22 cellular contexts compared by ENCODE assay signal in the genomic region with DNA sequence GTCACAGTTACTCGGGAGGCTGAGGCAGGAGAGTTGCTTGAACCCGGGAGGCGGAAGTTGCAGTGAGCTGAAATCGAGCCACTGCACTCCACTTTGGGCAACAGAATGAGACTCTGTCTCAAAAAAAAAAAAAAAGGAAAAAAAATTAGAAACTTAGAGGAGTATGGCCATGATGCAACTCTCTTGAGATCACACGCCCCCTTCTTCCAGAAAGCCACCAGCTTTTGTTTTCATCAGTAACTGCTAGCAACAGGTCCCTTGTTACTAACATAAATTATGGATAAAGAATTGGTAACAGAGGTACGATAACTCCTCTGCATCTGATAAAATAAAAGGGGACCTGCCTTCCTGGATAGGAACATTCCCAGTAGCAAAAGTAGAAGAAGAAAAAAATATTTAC.
"Had no signal": no experiment of that assay in that cellular context is flagged by ENCODE, and none has a peak within 500 bp of the region (broad histone marks: within the 10 kb centered on the region; RNA-seq: fewer than 3 reads in every experiment).

No MANE protein-coding gene starts in this region.

- H3K27ac ChIP-seq: epithelial cell of prostate, esophagus muscularis mucosa, gastrocnemius medialis, heart right ventricle, neural progenitor cell, ovary, right atrium auricular region, tibial artery, upper lobe of left lung, uterus had no signal

- H3K36me3 Mint-ChIP-seq: natural killer cell; neural progenitor cell; stimulated activated effector memory CD8-positive, alpha-beta T cell treated with anti-CD3 and anti-CD28 coated beads, Interleukin-12 subunit alpha, Interleukin-12 subunit beta, amount 100 ng/mL, for 72 hours had no signal

- H2AFZ ChIP-seq: neural progenitor cell had no signal

- H3K4me3 Mint-ChIP-seq: effector memory CD8-positive, alpha-beta T cell; natural killer cell; neural progenitor cell; stimulated activated effector memory CD8-positive, alpha-beta T cell treated with anti-CD3 and anti-CD28 coated beads, Interleukin-12 subunit alpha, Interleukin-12 subunit beta, amount 100 ng/mL, for 72 hours; stimulated activated naive CD8-positive, alpha-beta T cell treated with anti-CD3 and anti-CD28 coated beads, Interleukin-15, Interleukin-2, amounts not matched to agents 100 ng/mL and 50 ng/mL, for 24 hours had no signal

- H3K27me3 ChIP-seq: esophagus muscularis mucosa, gastrocnemius medialis, heart right ventricle, neural progenitor cell, ovary, right atrium auricular region, tibial artery, upper lobe of left lung, uterus had no signal

- H3K4me1 ChIP-seq: gastrocnemius medialis, neural progenitor cell, upper lobe of left lung, uterus had no signal

- ATAC-seq: effector memory CD8-positive, alpha-beta T cell; gastrocnemius medialis; heart right ventricle; mucosa of descending colon; natural killer cell; stimulated activated effector memory CD8-positive, alpha-beta T cell treated with anti-CD3 and anti-CD28 coated beads, Interleukin-12 subunit alpha, Interleukin-12 subunit beta, amount 100 ng/mL, for 72 hours had no signal

- H3K4me2 ChIP-seq: neural progenitor cell had no signal

- H3K36me3 ChIP-seq: esophagus muscularis mucosa, gastrocnemius medialis, heart right ventricle, neural progenitor cell, ovary, right atrium auricular region, tibial artery, upper lobe of left lung, uterus had no signal

- H3K9me3 ChIP-seq: esophagus muscularis mucosa, gastrocnemius medialis, heart right ventricle, mucosa of descending colon, ovary, right atrium auricular region, tibial artery, upper lobe of left lung, uterus had no signal

- H3K9me3 Mint-ChIP-seq: effector memory CD8-positive, alpha-beta T cell; natural killer cell; stimulated activated effector memory CD8-positive, alpha-beta T cell treated with anti-CD3 and anti-CD28 coated beads, Interleukin-12 subunit alpha, Interleukin-12 subunit beta, amount 100 ng/mL, for 72 hours; stimulated activated naive CD8-positive, alpha-beta T cell treated with anti-CD3 and anti-CD28 coated beads, Interleukin-15, Interleukin-2, amounts not matched to agents 100 ng/mL and 50 ng/mL, for 24 hours had no signal

- H3K4me3 ChIP-seq: esophagus muscularis mucosa, gastrocnemius medialis, heart right ventricle, mucosa of descending colon, neural progenitor cell, ovary, right atrium auricular region, tibial artery, upper lobe of left lung, uterus had no signal

- H3K4me1 Mint-ChIP-seq: natural killer cell had no signal

- H3K27me3 Mint-ChIP-seq: stimulated activated naive CD8-positive, alpha-beta T cell treated with anti-CD3 and anti-CD28 coated beads, Interleukin-15, Interleukin-2, amounts not matched to agents 100 ng/mL and 50 ng/mL, for 24 hours had no signal

- H3K27ac Mint-ChIP-seq: effector memory CD8-positive, alpha-beta T cell; natural killer cell; neural progenitor cell had no signal

- FAIRE-seq: islet of Langerhans, small intestine had no signal

- DNase-seq: effector memory CD8-positive, alpha-beta T cell; gastrocnemius medialis; heart right ventricle; hypothalamus; kidney glomerular epithelial cell; mucosa of descending colon; natural killer cell; nucleus accumbens; ovary; small intestine; stimulated activated CD4-positive, alpha-beta T cell treated with anti-CD3 and anti-CD28 coated beads, Interleukin-2, amount 100 ng/mL, for 48 hours; stimulated activated CD8-positive, alpha-beta memory T cell treated with anti-CD3 and anti-CD28 coated beads, Interleukin-4, amount 100 ng/mL, for 48 hours; tibial artery; upper lobe of left lung; uterus had no signal

- H3K9ac ChIP-seq: neural progenitor cell had no signal
